30 cellular contexts compared by ENCODE assay signal in genomic region chr11:2647167-2647566, GRCh38.
"Had no signal": no experiment of that assay in that cellular context is flagged by ENCODE, and none has a peak within 500 bp of the region (broad histone marks: within the 10 kb centered on the region; RNA-seq: fewer than 3 reads in every experiment).

No MANE protein-coding gene starts in this region.

- H3K27me3 ChIP-seq: adrenal gland, body of pancreas, colonic mucosa, esophagus muscularis mucosa, gastrocnemius medialis had no signal

- H3K36me3 ChIP-seq: adrenal gland, colonic mucosa, esophagus muscularis mucosa, gastrocnemius medialis, WERI-Rb-1 had no signal

- H3K4me1 Mint-ChIP-seq: activated B cell treated with CpG ODN at 0.5 μM for 24 hours; activated T-helper 17 cell treated with anti-CD3 and anti-CD28 coated beads, Interleukin-2, amount 50 U/mL, for 72 hours; T-helper 17 cell had no signal

- H3K27me3 Mint-ChIP-seq: activated B cell treated with CpG ODN at 0.5 μM for 24 hours; activated CD8-positive, alpha-beta T cell treated with anti-CD3 and anti-CD28 coated beads for 36 hours; activated naive CD8-positive, alpha-beta T cell; activated T-helper 17 cell treated with anti-CD3 and anti-CD28 coated beads, Interleukin-2, amount 50 U/mL, for 72 hours; T-helper 17 cell had no signal

- H3K4me3 Mint-ChIP-seq: activated B cell treated with CpG ODN at 0.5 μM for 24 hours; activated CD8-positive, alpha-beta T cell treated with anti-CD3 and anti-CD28 coated beads for 36 hours; activated naive CD8-positive, alpha-beta T cell; activated T-cell treated with anti-CD3 and anti-CD28 coated beads, Interleukin-2, amount 50 U/mL, for 4 hours; activated T-helper 17 cell treated with anti-CD3 and anti-CD28 coated beads, Interleukin-2, amount 50 U/mL, for 72 hours; T-helper 17 cell; T-helper 2 cell treated with Interferon-gamma antibody and Interleukin-4, amounts not matched to agents 5 μg/mL and 100 μg/mL, for 36 hours had no signal

- H3K27ac ChIP-seq: adrenal gland, body of pancreas, colonic mucosa, esophagus muscularis mucosa, foreskin keratinocyte, gastrocnemius medialis, WERI-Rb-1 had no signal

- DNase-seq: activated B cell treated with CpG ODN at 0.5 μM for 24 hours; activated CD4-positive, alpha-beta T cell treated with anti-CD3 and anti-CD28 coated beads for 48 hours; activated CD4-positive, alpha-beta T cell treated with anti-CD3 and anti-CD28 coated beads, Interleukin-2, amount 50 U/mL, for 1 hour; activated CD4-positive, alpha-beta T cell treated with anti-CD3 and anti-CD28 coated beads, Interleukin-2, amount 50 U/mL, for 48 hours; activated CD8-positive, alpha-beta memory T cell treated with anti-CD3 and anti-CD28 coated beads for 24 hours; activated CD8-positive, alpha-beta T cell treated with anti-CD3 and anti-CD28 coated beads for 36 hours; activated effector memory CD4-positive, alpha-beta T cell treated with Interleukin-2 at 50 U/mL for 16 hours; activated gamma-delta T cell treated with Interleukin-2 at 50 U/mL for 16 hours; activated naive CD4-positive, alpha-beta T cell treated with anti-CD3 and anti-CD28 coated beads, Interleukin-2, amount 50 U/mL, for 16 hours; activated naive CD4-positive, alpha-beta T cell treated with Interleukin-2 at 50 U/mL for 16 hours; activated T-cell treated with anti-CD3 and anti-CD28 coated beads, Interleukin-2, amount 50 U/mL, for 4 hours; adrenal gland; amygdala; aorta; body of pancreas; caudate nucleus; colonic mucosa; effector CD8-positive, alpha-beta T cell; foreskin keratinocyte; gastrocnemius medialis; glutamatergic neuron; T-helper 1 cell; T-helper 17 cell; T1000; WERI-Rb-1 had no signal

- H3K4me3 ChIP-seq: adrenal gland, body of pancreas, colonic mucosa, esophagus muscularis mucosa, gastrocnemius medialis had no signal

- ATAC-seq: activated CD4-positive, CD25-positive, alpha-beta regulatory T cell treated with anti-CD3 and anti-CD28 coated beads, Interleukin-2, amount 50 U/mL, for 24 hours; activated CD8-positive, alpha-beta T cell treated with anti-CD3 and anti-CD28 coated beads for 36 hours; activated T-cell treated with anti-CD3 and anti-CD28 coated beads, Interleukin-2, amount 50 U/mL, for 4 hours; activated T-helper 17 cell treated with anti-CD3 and anti-CD28 coated beads, Interleukin-2, amount 50 U/mL, for 72 hours; body of pancreas; foreskin keratinocyte; gastrocnemius medialis; T-helper 17 cell had no signal

- H3K4me1 ChIP-seq: adrenal gland, body of pancreas, colonic mucosa, esophagus muscularis mucosa, foreskin keratinocyte, gastrocnemius medialis had no signal

- H3K27ac Mint-ChIP-seq: activated B cell treated with CpG ODN at 0.5 μM for 24 hours; activated CD8-positive, alpha-beta T cell treated with anti-CD3 and anti-CD28 coated beads for 36 hours; activated naive CD8-positive, alpha-beta T cell; activated T-helper 17 cell treated with anti-CD3 and anti-CD28 coated beads, Interleukin-2, amount 50 U/mL, for 72 hours; T-helper 17 cell; T-helper 2 cell treated with Interferon-gamma antibody and Interleukin-4, amounts not matched to agents 5 μg/mL and 100 μg/mL, for 36 hours had no signal
